ENCODE assay signal across 28 cellular contexts in genomic region chr2:164821338-164821737, GRCh38. TPM values are rescaled to one million over a fixed set of nuclear protein-coding genes. Genes with fewer than 3 reads are reported as not detected.
"Had no signal": no experiment of that assay in that cellular context is flagged by ENCODE, and none has a peak within 500 bp of the region (broad histone marks: within the 10 kb centered on the region; RNA-seq: fewer than 3 reads in every experiment).

No MANE protein-coding gene starts in this region.

- H3K9me3 ChIP-seq: ascending aorta had no signal

- H3K27ac ChIP-seq: ascending aorta, WERI-Rb-1 had no signal

- ATAC-seq: activated CD8-positive, alpha-beta T cell treated with anti-CD3 and anti-CD28 coated beads for 36 hours; activated T-cell treated with anti-CD3 and anti-CD28 coated beads, Interleukin-2, amount 50 U/mL, for 72 hours; activated T-helper 17 cell treated with anti-CD3 and anti-CD28 coated beads, Interleukin-2, amount 50 U/mL, for 72 hours had no signal

- H3K36me3 ChIP-seq: ascending aorta, WERI-Rb-1 had no signal

- H3K4me3 ChIP-seq: ascending aorta had no signal

- DNase-seq: activated CD4-positive, alpha-beta T cell treated with anti-CD3 and anti-CD28 coated beads for 1 hour; activated CD4-positive, alpha-beta T cell treated with anti-CD3 and anti-CD28 coated beads for 48 hours; activated CD4-positive, CD25-positive, alpha-beta regulatory T cell; activated CD8-positive, alpha-beta T cell treated with anti-CD3 and anti-CD28 coated beads for 36 hours; activated effector memory CD4-positive, alpha-beta T cell treated with anti-CD3 and anti-CD28 coated beads, Interleukin-2, amount 50 U/mL, for 16 hours; activated naive CD4-positive, alpha-beta T cell; activated naive CD4-positive, alpha-beta T cell treated with anti-CD3 and anti-CD28 coated beads, Interleukin-2, amount 50 U/mL, for 16 hours; activated naive CD8-positive, alpha-beta T cell treated with anti-CD3 and anti-CD28 coated beads for 36 hours; activated T-cell treated with anti-CD3 and anti-CD28 coated beads, Interleukin-2, amount 50 U/mL, for 1 hour; activated T-cell treated with anti-CD3 and anti-CD28 coated beads, Interleukin-2, amount 50 U/mL, for 72 hours; amygdala; NCI-H1048; NCI-H1105 treated with DMSO at 0.1 percent for 48 hours; NCI-H1436; NCI-H1694; NCI-H2029; NCI-H345; NCI-H524 treated with DMSO at 0.1 percent for 48 hours; OCI-M1; Right ventricle myocardium superior; SW 1271; T-helper 1 cell; T-helper 2 cell; T-helper 9 cell; WERI-Rb-1 had no signal

- H3K27me3 ChIP-seq: ascending aorta had no signal

RNA-seq across cellular contexts. Expression of gene COBLL1, which starts 20.3 kb away (rescaled TPM):
- total RNA-seq: activated CD8-positive, alpha-beta memory T cell treated with anti-CD3 and anti-CD28 coated beads for 36 hours had no signal
